ENCODE assay signal across 8 cellular contexts in genomic region chr16:69763557-69763942, GRCh38. TPM values are rescaled to one million over a fixed set of nuclear protein-coding genes. Genes with fewer than 3 reads are reported as not detected.
DNase-seq lines count a peak whose midpoint lies in the region; ATAC-seq, FAIRE-seq and TF ChIP-seq lines count a peak whose summit lies in the region.

No MANE protein-coding gene starts in this region.

- peaks cover 18% of the 10 kb centered on the region for H3K4me1 ChIP-seq in PC-9 (replicated peaks; ENCODE audit: insufficient read depth)
- H3K4me1 ChIP-seq in osteoblast (ENCODE audit: insufficient read depth, low read length): peaks cover 12% of the 10 kb centered on the region

- peak overlapping the region; percentile 81 for H3K27ac ChIP-seq in PC-9
- H3K27ac ChIP-seq in osteoblast (ENCODE audit: low read depth, low read length): no peak overlapping the region

- no peaks in the 10 kb centered on the region for H3K9me3 Mint-ChIP-seq in Calu3 (ENCODE audit: low read depth, unreplicated experiment)

- FAIRE-seq in H54 (lab: Jason Lieb, UNC): no peak

- H3K4me3 Mint-ChIP-seq in Calu3 (ENCODE audit: low read depth, unreplicated experiment): peak overlapping the region; percentile 99

- H3K4me2 ChIP-seq in PC-9 (peak overlapping the region; percentile 84), osteoblast (ENCODE audit: insufficient read depth, low read length) (peak overlapping the region; percentile 99)

- no peaks in the 10 kb centered on the region for H3K9me3 ChIP-seq in PC-9 (ENCODE audit: insufficient read depth, low read depth)
- H3K9me3 ChIP-seq in osteoblast (ENCODE audit: low read depth, low read length): no peaks in the 10 kb centered on the region

- BruUV-seq in Calu3 (replicated peaks; lab: Mats Ljungman, UMichigan): no TSS peak
- BruUV-seq in PC-9 (replicated peaks; lab: Mats Ljungman, UMichigan): no TSS peak

- peak overlapping the region; percentile 97 for H3K27ac Mint-ChIP-seq in Calu3 (ENCODE audit: unreplicated experiment)

- CTCF ChIA-PET in Calu3 (lab: Charles Lee): interaction anchor here (1.1 to 1.4 kb wide), 2 partner anchors 9 to 166 kb away, joined by 3 to 7 read pairs; partner anchors contain the start of gene NOB1
- CTCF ChIA-PET in PC-9 (lab: Charles Lee): interaction anchor here (1.5 kb wide), 1 partner anchor 9 kb away, joined by 4 read pairs; the partner anchor contains the start of gene NOB1

- H3K4me3 ChIP-seq in PC-9 (peak overlapping the region; percentile 99), epithelial cell of proximal tubule (ENCODE audit: low read depth, low read length) (peak overlapping the region; percentile 99), osteoblast (ENCODE audit: insufficient read depth, low read length) (no peak overlapping the region)

- H4K20me1 ChIP-seq in PC-9 (ENCODE audit: insufficient read depth) (peaks cover under 1% of the 10 kb centered on the region; the same call in 1 of the 2 replicates), osteoblast (ENCODE audit: insufficient read depth, low read length) (peaks cover 6% of the 10 kb centered on the region)

- peaks cover 8% of the 10 kb centered on the region; the same call in 1 of the 2 replicates for H3F3A ChIP-seq in PC-9 (ENCODE audit: insufficient read depth, low read depth)

- intact Hi-C loops in Calu3 (cut with micrococcal nuclease; ENCODE audit: unreplicated experiment) (no loop called here), PC-9 (cut with micrococcal nuclease; ENCODE audit: unreplicated experiment) (loop anchor here (2.0 to 10.0 kb wide), 2 partner anchors 37 to 429 kb away; partner anchors contain the start of genes COG8, NIP7, NQO1 and PDF)

- POLR2A ChIA-PET in PC-9 (lab: Charles Lee; ENCODE audit: unreplicated experiment): interaction anchor here (0.7 kb wide), 2 partner anchors 88 to 360 kb away, joined by 4 to 5 read pairs; no protein-coding TSS in a partner anchor

- no peak for TF ChIP-seq CTCF in Calu3 (IDR thresholded peaks at IDR 0.05; ENCODE audit: unreplicated experiment)
- no peak for TF ChIP-seq CTCF in PC-9 (conservative IDR thresholded peaks at IDR 0.05)
- TF ChIP-seq CTCF in epithelial cell of proximal tubule (conservative IDR thresholded peaks at IDR 0.05; ENCODE audit: low read depth, low read length): no peak
- no peak for TF ChIP-seq CTCF in osteoblast (IDR thresholded peaks at IDR 0.05; ENCODE audit: extremely low read depth, low read depth, low read length)

- no peaks in the 10 kb centered on the region for H3K36me3 ChIP-seq in PC-9 (ENCODE audit: low read depth)
- H3K36me3 ChIP-seq in osteoblast (ENCODE audit: insufficient read depth, low read length): no peaks in the 10 kb centered on the region

- H3K9me2 ChIP-seq in PC-9 (ENCODE audit: insufficient read depth): no peaks in the 10 kb centered on the region

- H3K79me2 ChIP-seq in PC-9 (ENCODE audit: low read depth) (peaks cover 69% of the 10 kb centered on the region), osteoblast (ENCODE audit: insufficient read depth, low read length) (peaks cover 59% of the 10 kb centered on the region)

- no peak for ATAC-seq in GM21737 (IDR thresholded peaks at IDR 0.05; ENCODE audit: unreplicated experiment)

- H3K4me1 Mint-ChIP-seq in Calu3 (ENCODE audit: low read depth, unreplicated experiment): peaks cover 16% of the 10 kb centered on the region

- no peak for DNase-seq in Calu3
- DNase-seq in PC-9: no peak
- DNase-seq in epithelial cell of proximal tubule (ENCODE audit: low read depth): no peak
- DNase-seq in osteoblast (ENCODE audit: insufficient read length, low spot score, missing footprints): no peak
- no peak for DNase-seq in H54 (ENCODE audit: insufficient read length, low spot score)
- DNase-seq in SKM-1 treated with dmso at 0.1 percent for 144 hours (lab: John Stamatoyannopoulos, UW; ENCODE audit: unreplicated experiment): no peak
- DNase-seq in cerebellum (ENCODE audit: low spot score): no peak

- H3K27me3 ChIP-seq in PC-9 (ENCODE audit: insufficient read depth, low read depth): no peaks in the 10 kb centered on the region
- no peaks in the 10 kb centered on the region for H3K27me3 ChIP-seq in osteoblast (ENCODE audit: insufficient read depth, low read length)

- no peak overlapping the region for H2AFZ ChIP-seq in PC-9
- H2AFZ ChIP-seq in osteoblast (ENCODE audit: low read length): no peak overlapping the region

- H3K36me3 Mint-ChIP-seq in Calu3 (ENCODE audit: insufficient read depth, unreplicated experiment): peaks cover 27% of the 10 kb centered on the region

- no peak for TF ChIP-seq POLR2A in H54 (IDR thresholded peaks at IDR 0.05; ENCODE audit: low read depth, low read length)

- H3K27me3 Mint-ChIP-seq in Calu3 (ENCODE audit: unreplicated experiment): no peaks in the 10 kb centered on the region

RNA-seq across cellular contexts. Expression of gene WWP2, which starts 1.4 kb away (rescaled TPM):
- total RNA-seq in Calu3 (2022) (47.5 and 53.8 TPM in 2 replicates), PC-9 (2021) (38.8 and 46.4 TPM in 2 replicates), epithelial cell of proximal tubule (16.9 and 26.0 TPM in 2 replicates), osteoblast (43.3 and 46.7 TPM in 2 replicates), cerebellum (26.0 TPM)

RNA-seq across cellular contexts. Expression of gene NOB1, which starts 8.8 kb away (rescaled TPM):
- 82.4 and 88.2 TPM in 2 replicates for total RNA-seq in Calu3 (2022)
- 66.9 and 93.2 TPM in 2 replicates for total RNA-seq in PC-9 (2021)
- 32.2 and 45.7 TPM in 2 replicates for total RNA-seq in epithelial cell of proximal tubule
- total RNA-seq in osteoblast: 35.5 and 36.2 TPM in 2 replicates
- total RNA-seq in cerebellum: 10.4 TPM

RNA-seq across cellular contexts. Expression of gene NQO1, which starts 37.2 kb away (rescaled TPM):
- total RNA-seq in Calu3 (2022) (365 and 415 TPM in 2 replicates), PC-9 (2021) (837 and 853 TPM in 2 replicates), epithelial cell of proximal tubule (133 and 135 TPM in 2 replicates), osteoblast (327 TPM in 2 replicates), cerebellum (9.1 TPM)

Comparison
In these comparisons a context has a peak if more than half of its experiments do, and no peak if none do; other contexts are left out.
1. RNA of gene NQO1, which starts 37.2 kb away (total RNA-seq): 837 to 853 TPM in PC-9, 365 to 415 TPM in Calu3, 327 TPM in osteoblast and 133 to 135 TPM in epithelial cell of proximal tubule; 9.1 TPM in cerebellum (single experiment); every median in the first group is over 10 times any median in the second.